ENCODE assay signal across 37 cellular contexts in the genomic region with DNA sequence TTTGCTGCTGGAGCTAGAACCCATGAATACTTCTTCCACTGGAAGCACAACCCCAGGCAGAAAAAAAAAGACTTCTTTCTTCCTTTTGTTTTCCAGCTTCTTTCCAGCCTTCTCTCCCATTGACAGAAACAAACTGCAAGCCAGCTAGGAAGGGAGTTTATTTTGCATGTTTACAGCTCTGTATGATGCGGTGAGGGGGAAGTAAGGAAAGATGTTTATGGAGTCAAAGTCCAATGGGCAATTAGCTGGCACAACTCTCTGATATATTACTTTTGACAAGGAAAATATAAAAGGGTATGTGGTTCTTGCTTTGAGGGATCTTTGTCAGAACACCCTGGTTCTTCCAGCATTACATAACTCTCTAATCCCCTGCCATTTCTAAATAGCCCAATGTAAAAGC. TPM values are rescaled to one million over a fixed set of nuclear protein-coding genes. Genes with fewer than 3 reads are reported as not detected.
"Had no signal": no experiment of that assay in that cellular context is flagged by ENCODE, and none has a peak within 500 bp of the region (broad histone marks: within the 10 kb centered on the region; RNA-seq: fewer than 3 reads in every experiment).

No MANE protein-coding gene starts in this region.

- DNase-seq: activated B cell treated with CpG ODN at 0.5 μM for 24 hours; activated CD4-positive, alpha-beta memory T cell treated with anti-CD3 and anti-CD28 coated beads for 36 hours; activated CD4-positive, alpha-beta T cell treated with anti-CD3 and anti-CD28 coated beads for 4 hours; activated CD4-positive, alpha-beta T cell treated with anti-CD3 and anti-CD28 coated beads, Interleukin-2, amount 10 ng/mL, durations not matched to agents 24 days and 14 days; activated CD4-positive, alpha-beta T cell treated with anti-CD3 and anti-CD28 coated beads, Interleukin-2, amount 50 U/mL, for 1 hour; activated CD4-positive, alpha-beta T cell treated with anti-CD3 and anti-CD28 coated beads, Interleukin-2, amount 50 U/mL, for 4 hours; activated CD4-positive, CD25-positive, alpha-beta regulatory T cell treated with anti-CD3 and anti-CD28 coated beads, Interleukin-2, amount 50 U/mL, for 72 hours; activated CD8-positive, alpha-beta memory T cell treated with anti-CD3 and anti-CD28 coated beads, Interleukin-2, amount 50 U/mL, for 4 hours; activated CD8-positive, alpha-beta T cell treated with anti-CD3 and anti-CD28 coated beads for 36 hours; activated effector memory CD4-positive, alpha-beta T cell treated with anti-CD3 and anti-CD28 coated beads, Interleukin-2, amount 50 U/mL, for 16 hours; activated gamma-delta T cell treated with Interleukin-2 at 50 U/mL for 16 hours; activated naive CD4-positive, alpha-beta T cell; activated naive CD4-positive, alpha-beta T cell treated with anti-CD3 and anti-CD28 coated beads for 36 hours; activated naive CD4-positive, alpha-beta T cell treated with anti-CD3 and anti-CD28 coated beads, Interleukin-2, amount 50 U/mL, for 16 hours; activated naive CD8-positive, alpha-beta T cell treated with anti-CD3 and anti-CD28 coated beads for 36 hours; activated T-cell treated with anti-CD3 and anti-CD28 coated beads for 4 hours; activated T-cell treated with anti-CD3 and anti-CD28 coated beads, Interleukin-2, amount 50 U/mL, for 1 hour; activated T-cell treated with anti-CD3 and anti-CD28 coated beads, Interleukin-2, amount 50 U/mL, for 4 hours; activated T-cell treated with anti-CD3 and anti-CD28 coated beads, Interleukin-2, amount 50 U/mL, for 72 hours; adrenal gland; amniotic stem cell; aorta; body of pancreas; brain microvascular endothelial cell; central memory CD4-positive, alpha-beta T cell; T-helper 2 cell; T-helper 9 cell had no signal

- H3K4me1 ChIP-seq: adrenal gland, body of pancreas, breast epithelium had no signal

- FAIRE-seq: astrocyte, TTC549 had no signal

- H3K36me3 ChIP-seq: adrenal gland, brain microvascular endothelial cell, breast epithelium had no signal

- H3K9me3 ChIP-seq: adrenal gland, body of pancreas had no signal

- H3K27ac ChIP-seq: adrenal gland, body of pancreas, brain microvascular endothelial cell, breast epithelium, VCaP had no signal

- H3K27me3 ChIP-seq: body of pancreas, brain microvascular endothelial cell, breast epithelium had no signal

- ATAC-seq: activated CD8-positive, alpha-beta T cell treated with anti-CD3 and anti-CD28 coated beads for 36 hours; activated naive CD4-positive, alpha-beta T cell treated with anti-CD3 and anti-CD28 coated beads, Interleukin-2, amount 50 U/mL, for 72 hours; activated T-cell treated with anti-CD3 and anti-CD28 coated beads, Interleukin-2, amount 50 U/mL, for 4 hours; activated T-cell treated with anti-CD3 and anti-CD28 coated beads, Interleukin-2, amount 50 U/mL, for 72 hours; activated T-helper 17 cell treated with anti-CD3 and anti-CD28 coated beads, Interleukin-2, amount 50 U/mL, for 72 hours; body of pancreas had no signal

- H3K4me3 ChIP-seq: adrenal gland, body of pancreas, breast epithelium had no signal

RNA-seq across cellular contexts. Expression of a gene that starts 9.4 kb away (rescaled TPM):
- total RNA-seq: activated B cell treated with CpG ODN at 0.5 μM for 24 hours; activated CD4-positive, alpha-beta memory T cell treated with anti-CD3 and anti-CD28 coated beads for 36 hours; activated CD4-positive, alpha-beta T cell treated with anti-CD3 and anti-CD28 coated beads, Interleukin-2, amount 10 ng/mL, durations not matched to agents 24 days and 14 days; activated CD8-positive, alpha-beta memory T cell treated with anti-CD3 and anti-CD28 coated beads for 36 hours; activated CD8-positive, alpha-beta T cell treated with anti-CD3 and anti-CD28 coated beads for 36 hours; activated naive CD4-positive, alpha-beta T cell treated with anti-CD3 and anti-CD28 coated beads for 36 hours; activated naive CD4-positive, alpha-beta T cell treated with anti-CD3 and anti-CD28 coated beads, Interleukin-2, amount 50 U/mL, for 72 hours; activated naive CD8-positive, alpha-beta T cell treated with anti-CD3 and anti-CD28 coated beads for 36 hours; activated T-cell treated with anti-CD3 and anti-CD28 coated beads, Interleukin-2, amount 50 U/mL, for 4 hours; activated T-cell treated with anti-CD3 and anti-CD28 coated beads, Interleukin-2, amount 50 U/mL, for 72 hours; activated T-helper 1 cell treated with anti-CD3 and anti-CD28 coated beads, Interleukin-12 subunit alpha, Interleukin-12 subunit beta, Interleukin-2, Interleukin-4 antibody, amounts not matched to agents 30 ng/mL and 10 ng/mL and 1 ng/mL, durations not matched to agents 14 hours and 24 hours and 36 hours; activated T-helper 17 cell treated with anti-CD3 and anti-CD28 coated beads, Interleukin-2, amount 50 U/mL, for 72 hours; adrenal gland; aorta; astrocyte; body of pancreas; breast epithelium; cardiac septum; cerebellum had no signal
- polyA plus RNA-seq: adrenal gland, aorta had no signal
